Comparison of ENCODE assay signal across 17 cellular contexts in the genomic region with DNA sequence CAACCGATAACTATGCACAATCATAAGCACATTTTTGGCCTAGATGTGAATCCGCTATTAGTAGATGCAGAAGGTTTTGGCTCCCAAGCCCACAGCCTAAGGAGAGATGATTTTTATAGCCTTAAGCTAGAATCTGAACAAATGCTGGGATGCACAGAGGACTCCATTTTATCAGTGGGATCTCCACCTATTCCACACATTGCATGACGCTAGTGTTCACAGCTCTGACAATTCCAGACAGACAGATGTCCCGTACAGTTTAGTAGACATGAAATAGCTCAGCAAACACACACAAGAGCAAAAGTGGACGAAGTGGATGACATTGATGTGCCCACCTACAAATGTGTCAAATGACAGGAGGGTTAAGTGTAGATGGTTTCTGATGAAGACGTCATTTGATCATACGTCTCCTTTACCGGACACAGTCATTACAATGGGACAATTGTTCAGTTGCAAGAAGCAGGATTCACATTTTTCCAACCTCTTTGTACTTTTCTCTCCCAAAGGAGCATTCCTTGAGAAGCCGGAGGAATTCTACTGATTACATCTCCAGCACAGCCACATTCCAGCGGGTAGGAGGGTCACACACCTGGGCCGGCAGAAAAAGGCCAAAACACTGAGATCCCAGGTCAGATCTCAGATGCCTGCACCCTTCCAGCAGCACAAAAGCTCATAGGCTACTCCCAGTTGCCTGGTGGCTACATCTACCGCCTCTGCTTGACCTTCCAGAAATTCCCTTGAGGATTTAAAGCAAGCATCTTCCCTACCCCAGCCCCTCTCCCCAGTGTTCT.
"Had no signal": no experiment of that assay in that cellular context is flagged by ENCODE, and none has a peak within 500 bp of the region (broad histone marks: within the 10 kb centered on the region; RNA-seq: fewer than 3 reads in every experiment).

No MANE protein-coding gene starts in this region.

- H3K36me3 Mint-ChIP-seq: activated CD4-positive, alpha-beta memory T cell treated with anti-CD3 and anti-CD28 coated beads for 36 hours; activated naive CD8-positive, alpha-beta T cell treated with anti-CD3 and anti-CD28 coated beads, Interleukin-2, amount 10 ng/mL, durations not matched to agents 7 days and 5 days; immature natural killer cell; natural killer cell had no signal

- H3K27ac ChIP-seq: psoas muscle, upper lobe of left lung had no signal

- H3K4me3 Mint-ChIP-seq: activated CD4-positive, alpha-beta memory T cell treated with anti-CD3 and anti-CD28 coated beads for 36 hours; activated naive CD4-positive, alpha-beta T cell treated with anti-CD3 and anti-CD28 coated beads for 36 hours; activated naive CD8-positive, alpha-beta T cell treated with anti-CD3 and anti-CD28 coated beads, Interleukin-2, amount 10 ng/mL, durations not matched to agents 7 days and 5 days; activated T-cell treated with anti-CD3 and anti-CD28 coated beads, Interleukin-2, amount 50 U/mL, for 72 hours; immature natural killer cell; natural killer cell; stimulated activated naive CD8-positive, alpha-beta T cell treated with anti-CD3 and anti-CD28 coated beads, Interleukin-15, amount 100 ng/mL, for 72 hours had no signal

- H3K4me3 ChIP-seq: left ventricle myocardium inferior, psoas muscle, right atrium auricular region, upper lobe of left lung had no signal

- DNase-seq: activated CD4-positive, alpha-beta memory T cell treated with anti-CD3 and anti-CD28 coated beads for 36 hours; activated CD4-positive, alpha-beta T cell treated with anti-CD3 and anti-CD28 coated beads for 48 hours; activated effector memory CD4-positive, alpha-beta T cell treated with Interleukin-2 at 50 U/mL for 16 hours; activated naive CD4-positive, alpha-beta T cell treated with anti-CD3 and anti-CD28 coated beads for 36 hours; activated naive CD8-positive, alpha-beta T cell treated with anti-CD3 and anti-CD28 coated beads, Interleukin-2, amount 10 ng/mL, durations not matched to agents 7 days and 5 days; activated T-cell treated with anti-CD3 and anti-CD28 coated beads, Interleukin-2, amount 50 U/mL, for 72 hours; amniotic stem cell; foreskin fibroblast; immature natural killer cell; left ventricle myocardium inferior; midbrain; natural killer cell; psoas muscle; stimulated activated CD4-positive, alpha-beta T cell treated with anti-CD3 and anti-CD28 coated beads, Interleukin-12 subunit alpha, Interleukin-12 subunit beta, amount 100 ng/mL, for 4 hours; stimulated activated naive CD8-positive, alpha-beta T cell treated with anti-CD3 and anti-CD28 coated beads, Interleukin-15, amount 100 ng/mL, for 72 hours; upper lobe of left lung had no signal

- H3K4me1 Mint-ChIP-seq: activated naive CD8-positive, alpha-beta T cell treated with anti-CD3 and anti-CD28 coated beads, Interleukin-2, amount 10 ng/mL, durations not matched to agents 7 days and 5 days; immature natural killer cell; natural killer cell; stimulated activated naive CD8-positive, alpha-beta T cell treated with anti-CD3 and anti-CD28 coated beads, Interleukin-15, amount 100 ng/mL, for 72 hours had no signal

- H3K27ac Mint-ChIP-seq: activated CD4-positive, alpha-beta memory T cell treated with anti-CD3 and anti-CD28 coated beads for 36 hours; activated naive CD4-positive, alpha-beta T cell treated with anti-CD3 and anti-CD28 coated beads for 36 hours; activated naive CD8-positive, alpha-beta T cell treated with anti-CD3 and anti-CD28 coated beads, Interleukin-2, amount 10 ng/mL, durations not matched to agents 7 days and 5 days; activated T-cell treated with anti-CD3 and anti-CD28 coated beads, Interleukin-2, amount 50 U/mL, for 72 hours; immature natural killer cell; natural killer cell; stimulated activated naive CD8-positive, alpha-beta T cell treated with anti-CD3 and anti-CD28 coated beads, Interleukin-15, amount 100 ng/mL, for 72 hours had no signal

- ATAC-seq: activated T-cell treated with anti-CD3 and anti-CD28 coated beads, Interleukin-2, amount 50 U/mL, for 72 hours; natural killer cell; psoas muscle; stimulated activated naive CD8-positive, alpha-beta T cell treated with anti-CD3 and anti-CD28 coated beads, Interleukin-15, amount 100 ng/mL, for 72 hours had no signal

- H3K27me3 ChIP-seq: right atrium auricular region, upper lobe of left lung had no signal

- H3K27me3 Mint-ChIP-seq: activated CD4-positive, alpha-beta memory T cell treated with anti-CD3 and anti-CD28 coated beads for 36 hours; activated naive CD8-positive, alpha-beta T cell treated with anti-CD3 and anti-CD28 coated beads, Interleukin-2, amount 10 ng/mL, durations not matched to agents 7 days and 5 days had no signal

- H3K36me3 ChIP-seq: left ventricle myocardium inferior, right atrium auricular region, upper lobe of left lung had no signal

- H3K4me1 ChIP-seq: psoas muscle, upper lobe of left lung had no signal

- H3K9me3 ChIP-seq: left ventricle myocardium inferior, psoas muscle, right atrium auricular region, upper lobe of left lung had no signal

- H3K9me3 Mint-ChIP-seq: activated CD4-positive, alpha-beta memory T cell treated with anti-CD3 and anti-CD28 coated beads for 36 hours; activated naive CD4-positive, alpha-beta T cell treated with anti-CD3 and anti-CD28 coated beads for 36 hours; activated naive CD8-positive, alpha-beta T cell treated with anti-CD3 and anti-CD28 coated beads, Interleukin-2, amount 10 ng/mL, durations not matched to agents 7 days and 5 days; activated T-cell treated with anti-CD3 and anti-CD28 coated beads, Interleukin-2, amount 50 U/mL, for 72 hours; immature natural killer cell; natural killer cell; stimulated activated naive CD8-positive, alpha-beta T cell treated with anti-CD3 and anti-CD28 coated beads, Interleukin-15, amount 100 ng/mL, for 72 hours had no signal
